Comparison of ENCODE assay signal across 8 cellular contexts in the genomic region with DNA sequence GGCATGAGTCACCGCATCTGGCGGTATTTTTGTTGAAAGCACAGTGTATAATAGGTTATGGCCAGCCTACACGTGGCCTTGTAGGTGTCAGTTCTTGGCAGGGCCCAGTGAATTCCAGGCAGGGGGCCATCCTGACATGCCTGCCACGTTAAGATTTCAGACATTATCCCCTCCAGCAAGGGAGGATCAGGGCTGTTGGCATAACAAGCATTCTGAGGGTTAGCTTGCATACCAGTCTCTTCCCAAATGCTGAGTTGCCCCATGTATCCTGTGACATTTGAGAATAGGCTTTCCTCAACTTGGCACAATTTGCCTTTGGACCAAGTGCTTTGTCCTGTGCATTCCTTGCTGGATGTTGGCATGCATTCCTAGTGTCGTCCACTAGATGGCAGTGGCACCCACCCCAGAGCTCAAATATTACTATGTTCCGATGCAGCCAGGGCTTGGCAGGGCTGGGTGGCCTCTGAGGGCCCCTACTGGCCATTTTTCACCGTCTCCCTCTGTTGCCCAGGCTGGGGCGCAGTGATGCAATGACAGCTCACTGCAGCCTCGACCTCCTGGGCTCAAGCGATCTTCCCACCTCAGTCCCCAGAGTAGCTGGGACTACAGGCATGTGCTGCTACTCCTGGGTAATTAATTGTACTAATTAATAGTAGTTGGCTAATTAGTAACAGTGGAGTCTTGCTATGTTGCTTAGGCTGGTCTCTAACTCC. TPM values are rescaled to one million over a fixed set of nuclear protein-coding genes. Genes with fewer than 3 reads are reported as not detected.
DNase-seq lines count a peak whose midpoint lies in the region; FAIRE-seq and TF ChIP-seq lines count a peak whose summit lies in the region.

No MANE protein-coding gene starts in this region.

- H3K4me3 ChIP-seq in HL-60 (replicated peaks; ENCODE audit: insufficient read depth, low read length) (no peak overlapping the region), NT2/D1 (ENCODE audit: insufficient read length, low read depth) (no peak overlapping the region), endodermal cell (ENCODE audit: low read length) (no peak overlapping the region)

- no peak for TF ChIP-seq POLR2A in GM12892 (IDR thresholded peaks at IDR 0.05; ENCODE audit: low read depth, low read length)

- no peak overlapping the region for H3K27ac ChIP-seq in 22Rv1
- no peak overlapping the region for H3K27ac ChIP-seq in HL-60 (replicated peaks)
- no peak overlapping the region for H3K27ac ChIP-seq in endodermal cell (ENCODE audit: low read depth, low read length)

- H3K27ac Mint-ChIP-seq in endodermal cell = peak overlapping the region; percentile 77
- H3K27ac Mint-ChIP-seq in mesothelial cell of epicardium = no peak overlapping the region

- no peak overlapping the region for H3K9ac ChIP-seq in NT2/D1 (ENCODE audit: insufficient read length, low read depth)
- no peak overlapping the region for H3K9ac ChIP-seq in endodermal cell (ENCODE audit: extremely low read depth, low read length, poor library complexity, severe bottlenecking)

- 41 to 47% methylated on average over 7 to 10 of the region's 10 CpGs for WGBS in endodermal cell (ENCODE audit: insufficient coverage in 1 of 2, insufficient read length in 1 of 2), 2 experiments

- TF ChIP-seq CTCF in 22Rv1 (IDR thresholded peaks at IDR 0.05) (peak; percentile 99), HL-60 (IDR thresholded peaks at IDR 0.05; ENCODE audit: insufficient read depth, low read length) (peak; percentile 94), endodermal cell (conservative IDR thresholded peaks at IDR 0.05) (peak; percentile 99), mesothelial cell of epicardium (IDR thresholded peaks at IDR 0.05; ENCODE audit: unreplicated experiment) (peak; percentile 95)

- H3K36me3 Mint-ChIP-seq in endodermal cell (ENCODE audit: low read depth) (peaks cover 5% of the 10 kb centered on the region), mesothelial cell of epicardium (no peaks in the 10 kb centered on the region)

- DNase-seq in GM12892 (ENCODE audit: insufficient read length) = peak; percentile 51
- DNase-seq in HL-60 (ENCODE audit: low read depth in 1 of 2, low spot score in 1 of 2) = peak; percentile 76 to 90
- DNase-seq in NT2/D1 (ENCODE audit: low read depth, low spot score) = peak; percentile 79
- DNase-seq in activated CD8-positive, alpha-beta memory T cell treated with anti-CD3 and anti-CD28 coated beads for 24 hours = peak; percentile 86
- peak; percentile 97 for DNase-seq in endodermal cell
- DNase-seq in mesothelial cell of epicardium (ENCODE audit: low spot score in 2 of 2, unreplicated experiment in 2 of 2) = peak; percentile 69 to 87
- peak; percentile 37 to 45 for DNase-seq in stimulated activated CD8-positive, alpha-beta memory T cell treated with anti-CD3 and anti-CD28 coated beads, Interleukin-2, amount 100 ng/mL, for 1 hour (ENCODE audit: low read depth in 2 of 2)

- H3K27me3 Mint-ChIP-seq in endodermal cell (ENCODE audit: insufficient read depth) (no peaks in the 10 kb centered on the region), mesothelial cell of epicardium (ENCODE audit: low read depth) (no peaks in the 10 kb centered on the region)

- H3K4me3 Mint-ChIP-seq in endodermal cell (no peak overlapping the region), mesothelial cell of epicardium (no peak overlapping the region)

- H3K4me1 Mint-ChIP-seq in endodermal cell = peaks cover 8% of the 10 kb centered on the region
- H3K4me1 Mint-ChIP-seq in mesothelial cell of epicardium = no peaks in the 10 kb centered on the region

- H3K4me1 ChIP-seq in NT2/D1 (ENCODE audit: insufficient read depth, insufficient read length) = peaks cover 2% of the 10 kb centered on the region
- peaks cover 5% of the 10 kb centered on the region for H3K4me1 ChIP-seq in endodermal cell (ENCODE audit: control insufficient read depth, insufficient read depth, low read length)

- H3K36me3 ChIP-seq in NT2/D1 (ENCODE audit: insufficient read depth, insufficient read length, low read length) (peaks cover 3% of the 10 kb centered on the region), endodermal cell (ENCODE audit: control insufficient read depth, insufficient read depth, low read length) (no peaks in the 10 kb centered on the region)

- H3K27me3 ChIP-seq in HL-60 (ENCODE audit: insufficient read depth, poor library complexity, severe bottlenecking) (no peaks in the 10 kb centered on the region), NT2/D1 (ENCODE audit: insufficient read depth, insufficient read length) (no peaks in the 10 kb centered on the region), endodermal cell (ENCODE audit: control insufficient read depth, insufficient read depth, low read length, poor library complexity, severe bottlenecking) (no peaks in the 10 kb centered on the region)

- no peak for FAIRE-seq in GM12892 (lab: Jason Lieb, UNC)

- H3K9me3 ChIP-seq in NT2/D1 (ENCODE audit: insufficient read depth, low read length) = no peaks in the 10 kb centered on the region
- H3K9me3 ChIP-seq in endodermal cell (ENCODE audit: control insufficient read depth, low read length) = no peaks in the 10 kb centered on the region

- no peaks in the 10 kb centered on the region for H3K9me3 Mint-ChIP-seq in endodermal cell
- H3K9me3 Mint-ChIP-seq in mesothelial cell of epicardium = no peaks in the 10 kb centered on the region

RNA-seq across cellular contexts. Expression of a gene that starts 31.2 kb away (rescaled TPM):
- polyA plus RNA-seq in GM12892 (2012; ENCODE audit: missing spikeins) = not detected
- 1 to 10 TPM in 1 of 2 donors, under 1 TPM in 1; 0.20 to 2.6 TPM for total RNA-seq in endodermal cell
- 0.46 TPM for polyA plus RNA-seq in endodermal cell (2013, experiment 1 of 2)
- 0.58 TPM for polyA plus RNA-seq in endodermal cell (2013, experiment 2 of 2)
- total RNA-seq in mesothelial cell of epicardium = 0.07 to 0.11 TPM in 2 of 3 replicates, not detected in the other

Comparison
In these comparisons a context has a peak if more than half of its experiments do, and no peak if none do; other contexts are left out.
1. DNase-seq: peak in every context shown above with its lines; median percentile 97 in endodermal cell; 86 in activated CD8-positive, alpha-beta memory T cell treated with anti-CD3 and anti-CD28 coated beads for 24 hours; 83 in HL-60; 79 in NT2/D1; 78 in mesothelial cell of epicardium; 51 in GM12892; 41 in stimulated activated CD8-positive, alpha-beta memory T cell treated with anti-CD3 and anti-CD28 coated beads, Interleukin-2, amount 100 ng/mL, for 1 hour.